In genomic region chr2:145304501-145304900, GRCh38 we compare ENCODE assay signal across 27 cellular contexts.
"Had no signal": no experiment of that assay in that cellular context is flagged by ENCODE, and none has a peak within 500 bp of the region (broad histone marks: within the 10 kb centered on the region; RNA-seq: fewer than 3 reads in every experiment).

No MANE protein-coding gene starts in this region.

- H3K36me3 ChIP-seq: adrenal gland, Peyer's patch, SJCRH30 had no signal

- H3K4me3 ChIP-seq: adrenal gland, Peyer's patch, SJCRH30 had no signal

- H3K9ac ChIP-seq: SK-N-SH had no signal

- H3K9me3 ChIP-seq: adrenal gland, Peyer's patch, SJCRH30, SK-N-SH had no signal

- H3K9me2 ChIP-seq: SK-N-SH had no signal

- H3K4me2 ChIP-seq: SK-N-SH had no signal

- DNase-seq: activated CD4-positive, alpha-beta memory T cell treated with anti-CD3 and anti-CD28 coated beads, Interleukin-2, amount 10 ng/mL, durations not matched to agents 7 days and 5 days; activated CD4-positive, alpha-beta T cell treated with anti-CD3 and anti-CD28 coated beads for 36 hours; activated CD4-positive, alpha-beta T cell treated with anti-CD3 and anti-CD28 coated beads, Interleukin-2, amount 50 U/mL, for 1 hour; activated CD4-positive, CD25-positive, alpha-beta regulatory T cell; activated CD8-positive, alpha-beta memory T cell treated with anti-CD3 and anti-CD28 coated beads, Interleukin-2, amount 50 U/mL, for 4 hours; activated naive CD4-positive, alpha-beta T cell treated with anti-CD3 and anti-CD28 coated beads, Interleukin-2, amount 50 U/mL, for 16 hours; activated naive CD8-positive, alpha-beta T cell treated with anti-CD3 and anti-CD28 coated beads, Interleukin-2, amount 10 ng/mL, durations not matched to agents 7 days and 5 days; adrenal gland; anterior cingulate cortex; cerebellar nuclear complex; Karpas-422; MM.1S; NCI-H1048; NCI-H146; NCI-H187 treated with DMSO at 0.1 percent for 48 hours; NCI-H2081 treated with DMSO at 0.1 percent for 48 hours; NCI-H2171 treated with DMSO at 0.1 percent for 48 hours; NCI-H226; NCI-H526; NCI-H82; Peyer's patch; Right ventricle myocardium superior; SJCRH30; SK-N-SH; T-helper 1 cell had no signal

- H3K4me1 ChIP-seq: adrenal gland, Peyer's patch, SJCRH30 had no signal

- H3K27ac ChIP-seq: adrenal gland, Peyer's patch, RWPE1, SJCRH30, VCaP had no signal

- ATAC-seq: activated CD4-positive, alpha-beta T cell treated with anti-CD3 and anti-CD28 coated beads for 36 hours had no signal

- H3K27me3 ChIP-seq: adrenal gland, Peyer's patch, SJCRH30 had no signal
